Comparison of ENCODE assay signal across 24 cellular contexts in genomic region chr1:8402109-8402704, GRCh38.
DNase-seq lines count a peak whose midpoint lies in the region; ATAC-seq and TF ChIP-seq lines count a peak whose summit lies in the region.
"Had no signal": no experiment of that assay in that cellular context is flagged by ENCODE, and none has a peak within 500 bp of the region (broad histone marks: within the 10 kb centered on the region; RNA-seq: fewer than 3 reads in every experiment).

No MANE protein-coding gene starts in this region.

- H3K4me2 ChIP-seq in trophoblast cell (ENCODE audit: low read length) = no peak overlapping the region
- H3K4me2 ChIP-seq: BLaER1 treated with 17β-estradiol and CSF1 and Interleukin-3, amounts not matched to agents 10 nM and 100 nM had no signal

- no peak for TF ChIP-seq CTCF in Panc1 (IDR thresholded peaks at IDR 0.05)

- CTCF ChIA-PET in Panc1 (lab: Charles Lee) = no interaction called here

- H3K27me3 ChIP-seq in ACC112 (ENCODE audit: insufficient read depth, low read length) (no peaks in the 10 kb centered on the region), Panc1 (ENCODE audit: control insufficient read depth, insufficient read depth, low read length) (no peaks in the 10 kb centered on the region), trophoblast cell (ENCODE audit: insufficient read depth, low read length) (no peaks in the 10 kb centered on the region)
- H3K27me3 ChIP-seq: BLaER1 treated with 17β-estradiol and CSF1 and Interleukin-3, amounts not matched to agents 10 nM and 100 nM; neutrophil; transverse colon had no signal

- in situ Hi-C loops in Panc1 (cut with HindIII; ENCODE audit: low pct_unique_long_range_greater_than_20kb, low sequenced_read_pairs) = no loop called here

- DNase-seq in Panc1 (ENCODE audit: low read depth, low spot score) = no peak
- no peak for DNase-seq in left ventricle myocardium superior
- peak; percentile 50 to 78 for DNase-seq in trophoblast cell
- no peak for DNase-seq in cerebellar nuclear complex (lab: John Stamatoyannopoulos, UW)
- DNase-seq: activated CD4-positive, alpha-beta T cell treated with anti-CD3 and anti-CD28 coated beads for 36 hours; activated CD8-positive, alpha-beta memory T cell treated with anti-CD3 and anti-CD28 coated beads for 24 hours; activated naive CD4-positive, alpha-beta T cell treated with anti-CD3 and anti-CD28 coated beads for 36 hours; activated T-cell treated with anti-CD3 and anti-CD28 coated beads, Interleukin-2, amount 50 U/mL, for 4 hours; effector CD4-positive, alpha-beta T cell; glutamatergic neuron; KG1; mammary epithelial cell; MM.1S; NCI-H1436; NCI-H2081 treated with DMSO at 0.1 percent for 48 hours; NCI-H345; transverse colon had no signal

- H3K4me1 ChIP-seq in ACC112 (ENCODE audit: control insufficient read depth, insufficient read depth, low read length, unreplicated experiment) (peaks cover 25% of the 10 kb centered on the region), Panc1 (ENCODE audit: control insufficient read depth, insufficient read depth, low read length) (peaks cover 23% of the 10 kb centered on the region), trophoblast cell (ENCODE audit: control insufficient read depth in 1 of 2, insufficient read depth in 2 of 2, low read length in 2 of 2) (peaks cover 4 to 7% of the 10 kb centered on the region in 2 experiments)

- H3K4me3 ChIP-seq in ACC112 (ENCODE audit: low read depth, low read length) = no peak overlapping the region
- no peak overlapping the region for H3K4me3 ChIP-seq in Panc1 (ENCODE audit: low read depth in 2 of 2, low read length in 2 of 2)
- H3K4me3 ChIP-seq in trophoblast cell (ENCODE audit: low read depth, low read length) = no peak overlapping the region
- H3K4me3 ChIP-seq: BLaER1 treated with 17β-estradiol and CSF1 and Interleukin-3, amounts not matched to agents 10 nM and 100 nM; prostate gland; skin epidermis; transverse colon had no signal

- H3K4ac ChIP-seq in trophoblast cell (ENCODE audit: low read depth, low read length) = no peak overlapping the region

- no peak overlapping the region for H2AK5ac ChIP-seq in trophoblast cell (ENCODE audit: low read length)

- WGBS in trophoblast cell (ENCODE audit: extremely low coverage, insufficient coverage, insufficient read length) = no CpG with 5 or more reads among the region's 13 CpGs

- H3K79me1 ChIP-seq in trophoblast cell (ENCODE audit: low read length) = peaks cover 1% of the 10 kb centered on the region

- H2BK12ac ChIP-seq in trophoblast cell (ENCODE audit: low read length) = no peak overlapping the region

- H3K9me3 ChIP-seq in Panc1 (ENCODE audit: control insufficient read depth, insufficient read depth, low read depth, low read length) = no peaks in the 10 kb centered on the region
- H3K9me3 ChIP-seq in trophoblast cell (ENCODE audit: insufficient read depth, low read depth, low read length) = no peaks in the 10 kb centered on the region
- H3K9me3 ChIP-seq: neutrophil, prostate gland, transverse colon had no signal

- no peak overlapping the region for H2BK120ac ChIP-seq in trophoblast cell (ENCODE audit: insufficient read depth, low read length, poor library complexity)

- H3K9ac ChIP-seq in trophoblast cell (ENCODE audit: low read length) = no peak overlapping the region
- H3K9ac ChIP-seq: BLaER1 treated with 17β-estradiol and CSF1 and Interleukin-3, amounts not matched to agents 10 nM and 100 nM had no signal

- H4K12ac ChIP-seq in trophoblast cell (ENCODE audit: low read depth, low read length) = no peak overlapping the region

- H2BK5ac ChIP-seq in trophoblast cell (ENCODE audit: low read depth, low read length, poor library complexity) = no peak overlapping the region

- H2AFZ ChIP-seq in ACC112 (ENCODE audit: low read length, unreplicated experiment) (no peak overlapping the region), trophoblast cell (ENCODE audit: insufficient read depth, low read length, poor library complexity) (no peak overlapping the region)

- intact Hi-C loops in Panc1 (cut with micrococcal nuclease; ENCODE audit: unreplicated experiment) (no loop called here), left ventricle myocardium superior (cut with micrococcal nuclease) (no loop called here)

- H3K79me2 ChIP-seq in ACC112 (ENCODE audit: control insufficient read depth, insufficient read depth, low read length, unreplicated experiment) = peaks cover 50% of the 10 kb centered on the region
- peaks cover 2% of the 10 kb centered on the region for H3K79me2 ChIP-seq in trophoblast cell (ENCODE audit: control insufficient read depth, insufficient read depth, low read length, poor library complexity)

- POLR2A ChIA-PET in Panc1 (lab: Charles Lee) = no interaction called here

- H4K8ac ChIP-seq in trophoblast cell (ENCODE audit: low read depth, low read length) = no peak overlapping the region

- no peak overlapping the region for H3K23ac ChIP-seq in trophoblast cell (ENCODE audit: low read length)

- H3K18ac ChIP-seq in trophoblast cell (ENCODE audit: low read length) = no peak overlapping the region

- no peak overlapping the region for H4K91ac ChIP-seq in trophoblast cell (ENCODE audit: low read depth, low read length)

- BruUV-seq in Panc1 (replicated peaks; lab: Mats Ljungman, UMichigan) = TSS peak; percentile 23

- H3K36me3 ChIP-seq in ACC112 (ENCODE audit: insufficient read depth, low read length) (peaks cover 45% of the 10 kb centered on the region), Panc1 (ENCODE audit: control insufficient read depth, insufficient read depth, low read length) (peaks cover 20% of the 10 kb centered on the region), trophoblast cell (ENCODE audit: control insufficient read depth in 1 of 2, insufficient read depth in 2 of 2, low read length in 2 of 2) (peaks cover 12 to 22% of the 10 kb centered on the region in 2 experiments)
- H3K36me3 ChIP-seq: prostate gland had no signal

- ATAC-seq in Panc1 = no peak
- peak; percentile 19 for ATAC-seq in left ventricle myocardium superior
- ATAC-seq in GM21825 (IDR thresholded peaks at IDR 0.05; ENCODE audit: unreplicated experiment) = no peak
- no peak for ATAC-seq in GM18517 (IDR thresholded peaks at IDR 0.05; ENCODE audit: unreplicated experiment)
- ATAC-seq: activated CD4-positive, alpha-beta T cell treated with anti-CD3 and anti-CD28 coated beads for 36 hours; activated T-cell treated with anti-CD3 and anti-CD28 coated beads, Interleukin-2, amount 50 U/mL, for 4 hours had no signal

- no peak overlapping the region for H3K14ac ChIP-seq in trophoblast cell (ENCODE audit: low read length)

- H3K27ac ChIP-seq in ACC112 (ENCODE audit: low read depth, low read length) (0 out of 2 replicates have a peak overlapping the region, but pooled peaks have one; percentile 8), Panc1 (ENCODE audit: low read length) (no peak overlapping the region; the same call in 1 of the 2 replicates), trophoblast cell (ENCODE audit: low read depth, low read length) (no peak overlapping the region)
- H3K27ac ChIP-seq: BLaER1 treated with 17β-estradiol and CSF1 and Interleukin-3, amounts not matched to agents 10 nM and 100 nM; neutrophil; skin epidermis had no signal

Comparison
In these comparisons a context has a peak if more than half of its experiments do, and no peak if none do; other contexts are left out.
1. DNase-seq: peak in trophoblast cell (2 of 2); none in Panc1 (single experiment), left ventricle myocardium superior (single experiment) and cerebellar nuclear complex (0 of 2).